9 cellular contexts compared by ENCODE assay signal in the genomic region with DNA sequence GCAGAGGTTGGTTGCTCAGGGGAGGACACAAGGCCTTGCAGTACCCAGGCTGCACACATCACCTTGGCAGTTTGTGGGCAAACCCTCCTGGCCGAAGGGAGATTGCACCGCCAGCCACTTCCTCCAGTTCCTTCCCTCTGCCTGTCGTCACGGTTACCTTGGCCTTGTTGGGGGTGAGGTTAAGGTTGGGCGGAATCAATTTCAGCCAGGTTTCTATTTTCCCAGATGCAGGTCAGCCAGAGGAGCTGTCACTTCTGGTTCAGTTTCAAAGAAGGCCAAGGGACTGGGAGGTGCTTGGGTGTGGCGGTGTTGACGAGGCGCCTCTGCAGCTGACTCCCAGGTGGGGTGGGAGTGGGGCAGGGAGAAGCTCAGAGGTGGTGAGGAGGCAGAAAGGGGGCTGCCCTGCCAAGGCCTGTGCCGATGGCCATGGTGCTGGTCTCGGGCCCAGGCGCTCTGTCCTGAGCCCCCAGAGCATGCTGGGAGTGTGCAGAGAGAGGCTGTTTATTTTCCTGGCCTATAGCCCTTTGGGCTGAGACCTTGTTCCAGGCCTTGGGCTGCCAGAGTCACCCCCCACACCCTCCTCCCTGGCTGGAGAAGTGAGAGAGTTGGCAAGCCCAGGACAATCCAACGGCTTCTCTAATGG. TPM values are rescaled to one million over a fixed set of nuclear protein-coding genes. Genes with fewer than 3 reads are reported as not detected.
DNase-seq lines count a peak whose midpoint lies in the region; ATAC-seq and TF ChIP-seq lines count a peak whose summit lies in the region.
"Had no signal": no experiment of that assay in that cellular context is flagged by ENCODE, and none has a peak within 500 bp of the region (broad histone marks: within the 10 kb centered on the region; RNA-seq: fewer than 3 reads in every experiment).

No MANE protein-coding gene starts in this region.

- H3K27me3 ChIP-seq in DND-41 (ENCODE audit: insufficient read depth, low read length, poor library complexity) (peaks cover under 1% of the 10 kb centered on the region), neuronal stem cell (ENCODE audit: control insufficient read depth in 3 of 3, insufficient read depth in 3 of 3, low read depth in 1 of 3, low read length in 3 of 3) (no peaks in the 10 kb centered on the region), smooth muscle cell (ENCODE audit: low read depth) (no peaks in the 10 kb centered on the region)

- no peak overlapping the region for H3K14ac ChIP-seq in neuronal stem cell (ENCODE audit: low read length)

- no peak overlapping the region for H3K4me3 Mint-ChIP-seq in glutamatergic neuron (ENCODE audit: unreplicated experiment)

- H3K4me1 ChIP-seq in DND-41 (ENCODE audit: insufficient read depth, low read length): no peaks in the 10 kb centered on the region
- peaks cover 18 to 34% of the 10 kb centered on the region in 2 donors for H3K4me1 ChIP-seq in neuronal stem cell (ENCODE audit: control insufficient read depth in 2 of 2, insufficient read depth in 1 of 2, low read depth in 1 of 2, low read length in 2 of 2)
- peaks cover 16% of the 10 kb centered on the region for H3K4me1 ChIP-seq in smooth muscle cell (ENCODE audit: low read depth)

- no peaks in the 10 kb centered on the region for H4K20me1 ChIP-seq in DND-41 (ENCODE audit: insufficient read depth, low read length)
- peaks cover 100% of the 10 kb centered on the region for H4K20me1 ChIP-seq in smooth muscle cell (ENCODE audit: low read depth)

- no peak overlapping the region for H2AFZ ChIP-seq in DND-41 (ENCODE audit: low read depth, low read length)
- no peak overlapping the region for H2AFZ ChIP-seq in neuronal stem cell (ENCODE audit: low read length)
- no peak overlapping the region for H2AFZ ChIP-seq in smooth muscle cell (ENCODE audit: low read depth)

- DNase-seq in DND-41 (peak; percentile 10), NCI-H69 (lab: John Stamatoyannopoulos, UW) (peak; percentile 19), glomerular visceral epithelial cell (ENCODE audit: extremely low spot score) (peak; percentile 11), neuronal stem cell (ENCODE audit: low spot score) (no peak), glutamatergic neuron (no peak), smooth muscle cell (lab: John Stamatoyannopoulos, UW; ENCODE audit: unreplicated experiment) (no peak)
- DNase-seq: stimulated activated CD4-positive, alpha-beta T cell treated with anti-CD3 and anti-CD28 coated beads, Interleukin-15, amount 100 ng/mL, for 24 hours had no signal

- H4K91ac ChIP-seq in neuronal stem cell (ENCODE audit: low read depth, low read length, poor library complexity): no peak overlapping the region

- H3K79me2 ChIP-seq in DND-41 (ENCODE audit: insufficient read depth, low read length) (no peaks in the 10 kb centered on the region), smooth muscle cell (ENCODE audit: low read depth) (peaks cover 94% of the 10 kb centered on the region)

- H2BK120ac ChIP-seq in neuronal stem cell (ENCODE audit: low read depth, low read length): no peak overlapping the region

- no peak for TF ChIP-seq CTCF in DND-41 (IDR thresholded peaks at IDR 0.05; ENCODE audit: borderline replicate concordance, extremely low read depth, low read length, poor library complexity, severe bottlenecking)
- no peak for TF ChIP-seq CTCF in glutamatergic neuron (IDR thresholded peaks at IDR 0.05; ENCODE audit: partially characterized antibody, unreplicated experiment)
- TF ChIP-seq CTCF in smooth muscle cell (IDR thresholded peaks at IDR 0.05; ENCODE audit: borderline replicate concordance, insufficient read depth, poor library complexity, severe bottlenecking): no peak

- peak overlapping the region; percentile 32 for H2BK15ac ChIP-seq in neuronal stem cell (ENCODE audit: low read length)

- H3K9ac ChIP-seq in DND-41 (ENCODE audit: low read depth, low read length): no peak overlapping the region
- peak overlapping the region; percentile 17 for H3K9ac ChIP-seq in neuronal stem cell (ENCODE audit: low read depth, low read length, poor library complexity)
- no peak overlapping the region for H3K9ac ChIP-seq in smooth muscle cell (ENCODE audit: low read depth)

- no peak overlapping the region for H3K4me2 ChIP-seq in DND-41 (ENCODE audit: insufficient read depth, low read length)
- no peak overlapping the region for H3K4me2 ChIP-seq in neuronal stem cell (ENCODE audit: insufficient read depth, low read length, poor library complexity, severe bottlenecking)
- no peak overlapping the region for H3K4me2 ChIP-seq in smooth muscle cell

- H3K27ac ChIP-seq in DND-41 (ENCODE audit: low read length) (no peak overlapping the region), neuronal stem cell (replicated peaks; ENCODE audit: low read length) (no peak overlapping the region), smooth muscle cell (ENCODE audit: low read depth) (no peak overlapping the region)

- H4K8ac ChIP-seq in neuronal stem cell (ENCODE audit: low read depth, low read length): no peak overlapping the region

- H3K18ac ChIP-seq in neuronal stem cell (ENCODE audit: low read length): peak overlapping the region; percentile 27

- ATAC-seq in DND-41 (ENCODE audit: insufficient read depth, low read depth) (peak; percentile 33; the same call in 1 of the 3 replicates), HG02759 (IDR thresholded peaks at IDR 0.05; ENCODE audit: unreplicated experiment) (no peak), HG03196 (IDR thresholded peaks at IDR 0.05; ENCODE audit: unreplicated experiment) (no peak)

- H3K4me3 ChIP-seq in DND-41 (ENCODE audit: low read depth in 1 of 2, low read length in 2 of 2): no peak overlapping the region
- no peak overlapping the region for H3K4me3 ChIP-seq in neuronal stem cell (ENCODE audit: low read length in 2 of 2)
- H3K4me3 ChIP-seq in smooth muscle cell: no peak overlapping the region

- no peak overlapping the region for H3K27ac Mint-ChIP-seq in glutamatergic neuron (ENCODE audit: unreplicated experiment)

- H2BK12ac ChIP-seq in neuronal stem cell (ENCODE audit: low read length): no peak overlapping the region

- H3K4ac ChIP-seq in neuronal stem cell (ENCODE audit: low read length): no peak overlapping the region

- peaks cover 7% of the 10 kb centered on the region for H3K9me3 Mint-ChIP-seq in glutamatergic neuron (ENCODE audit: unreplicated experiment)

- H3F3A ChIP-seq in smooth muscle cell (ENCODE audit: low read depth): no peaks in the 10 kb centered on the region

- no peak overlapping the region for H3K23ac ChIP-seq in neuronal stem cell (ENCODE audit: low read depth, low read length, poor library complexity)

- WGBS in neuronal stem cell (ENCODE audit: extremely low coverage in 2 of 2, insufficient read length in 2 of 2, insufficient replicate concordance in 1 of 2), 2 donors: no CpG with 5 or more reads among the region's 12 CpGs
- 94% methylated on average over 12 of the region's 12 CpGs for WGBS in smooth muscle cell (ENCODE audit: low lambda C conversion rate)

- H3K36me3 Mint-ChIP-seq in glutamatergic neuron (ENCODE audit: unreplicated experiment): peaks cover 5% of the 10 kb centered on the region

- no peaks in the 10 kb centered on the region for H3K9me3 ChIP-seq in DND-41 (ENCODE audit: insufficient read depth, low read length, severe bottlenecking)
- H3K9me3 ChIP-seq in neuronal stem cell (replicated peaks in 1 of 2; ENCODE audit: control insufficient read depth in 2 of 2, insufficient read depth in 1 of 2, low read depth in 1 of 2, low read length in 2 of 2): no peaks in the 10 kb centered on the region
- no peaks in the 10 kb centered on the region for H3K9me3 ChIP-seq in smooth muscle cell (replicated peaks; ENCODE audit: low read depth)

- H3K4me1 Mint-ChIP-seq in glutamatergic neuron (ENCODE audit: low read depth, unreplicated experiment): peaks cover 4% of the 10 kb centered on the region

- peak overlapping the region; percentile 50 for H2AK5ac ChIP-seq in neuronal stem cell (ENCODE audit: low read depth, low read length)

- H3K36me3 ChIP-seq in DND-41 (ENCODE audit: insufficient read depth, low read length) (no peaks in the 10 kb centered on the region), neuronal stem cell (replicated peaks in 1 of 2; ENCODE audit: control insufficient read depth in 2 of 2, insufficient read depth in 2 of 2, low read length in 2 of 2) (peaks cover 0 to 7% of the 10 kb centered on the region in 2 donors), smooth muscle cell (ENCODE audit: low read depth) (no peaks in the 10 kb centered on the region)

- H3K27me3 Mint-ChIP-seq in glutamatergic neuron (ENCODE audit: unreplicated experiment): peaks cover 9% of the 10 kb centered on the region

- peak overlapping the region; percentile 33 for H2BK5ac ChIP-seq in neuronal stem cell (ENCODE audit: low read length)

- no peaks in the 10 kb centered on the region for H3K79me1 ChIP-seq in neuronal stem cell (ENCODE audit: low read depth, low read length)

RNA-seq across cellular contexts. Expression of a gene that starts 31.4 kb away (rescaled TPM):
- polyA plus RNA-seq in neuronal stem cell (2013, experiment 1 of 2): 12.3 TPM
- polyA plus RNA-seq in neuronal stem cell (2013, experiment 2 of 2): 12.4 TPM
- 5.7 TPM for total RNA-seq in glutamatergic neuron (ENCODE audit: unreplicated experiment)
- 70.3 and 71.2 TPM in 2 replicates for total RNA-seq in smooth muscle cell
- polyA plus RNA-seq in smooth muscle cell: 98.9 and 126 TPM in 2 replicates

Comparison
In these comparisons a context has a peak if more than half of its experiments do, and no peak if none do; other contexts are left out.
1. DNase-seq: peak in DND-41 (single experiment), NCI-H69 (single experiment) and glomerular visceral epithelial cell (single experiment); none in neuronal stem cell (single experiment), glutamatergic neuron (single experiment) and smooth muscle cell (single experiment).
2. RNA of a gene that starts 31.4 kb away (total RNA-seq): 70.3 to 71.2 TPM in smooth muscle cell; 5.7 TPM in glutamatergic neuron (single experiment); every median in the first group is over 10 times any median in the second.